Comparison of ENCODE assay signal across 11 cellular contexts in the genomic region with DNA sequence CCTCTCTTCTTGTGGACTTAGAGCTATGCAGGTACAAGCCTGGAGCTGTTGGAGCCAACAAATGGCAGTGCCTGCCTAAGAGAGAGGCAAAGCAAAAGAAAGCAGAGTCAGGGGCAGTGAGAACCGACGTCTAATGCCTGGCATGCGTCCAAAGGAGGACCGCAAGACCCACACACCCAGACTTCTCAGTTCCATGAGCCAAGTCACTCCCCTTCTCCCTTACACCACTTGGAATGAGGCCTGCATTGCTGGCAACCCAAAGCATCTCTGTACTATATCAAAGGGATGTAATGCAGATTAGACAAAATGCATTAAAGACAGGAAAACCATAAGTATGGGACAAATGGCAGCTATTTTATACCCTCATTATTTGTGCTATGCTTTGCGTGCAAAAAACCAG. TPM values are rescaled to one million over a fixed set of nuclear protein-coding genes. Genes with fewer than 3 reads are reported as not detected.
DNase-seq lines count a peak whose midpoint lies in the region; TF ChIP-seq lines count a peak whose summit lies in the region.
"Had no signal": no experiment of that assay in that cellular context is flagged by ENCODE, and none has a peak within 500 bp of the region (broad histone marks: within the 10 kb centered on the region; RNA-seq: fewer than 3 reads in every experiment).

No MANE protein-coding gene starts in this region.

- H3K9me3 ChIP-seq in MM.1S (replicated peaks; ENCODE audit: insufficient read depth, low read length), result no peaks in the 10 kb centered on the region

- H3K27ac Mint-ChIP-seq in osteocyte (ENCODE audit: unreplicated experiment) (peak overlapping the region; percentile 65), CD14-positive monocyte (peak overlapping the region in 2 of 7 donors; percentile 37 to 63)
- H3K27ac Mint-ChIP-seq: activated naive CD8-positive, alpha-beta T cell treated with anti-CD3 and anti-CD28 coated beads, Interleukin-2, amount 10 ng/mL, durations not matched to agents 7 days and 5 days; T-helper 2 cell treated with Interferon-gamma antibody and Interleukin-4, amounts not matched to agents 5 μg/mL and 100 μg/mL, for 36 hours had no signal

- H3K4me1 Mint-ChIP-seq in osteocyte (ENCODE audit: unreplicated experiment) (peaks cover 27% of the 10 kb centered on the region), CD14-positive monocyte (peaks cover 12% of the 10 kb centered on the region)

- H3K27ac ChIP-seq in epithelial cell of prostate, result peak overlapping the region; percentile 22
- no peak overlapping the region for H3K27ac ChIP-seq in MM.1S (ENCODE audit: low read length)

- DNase-seq in DMS79 treated with DMSO at 0.1 percent for 48 hours (lab: John Stamatoyannopoulos, UW) (peak; percentile 86), NCI-H446 treated with DMSO at 0.1 percent for 48 hours (lab: John Stamatoyannopoulos, UW) (peak; percentile 59), epithelial cell of prostate (ENCODE audit: low read depth, low spot score) (no peak), osteocyte (ENCODE audit: extremely low spot score, unreplicated experiment) (no peak), NCI-H1436 (lab: John Stamatoyannopoulos, UW) (no peak), CD14-positive monocyte (ENCODE audit: low spot score) (no peak), MM.1S (no peak)
- DNase-seq in activated CD4-positive, alpha-beta T cell treated with anti-CD3 and anti-CD28 coated beads for 4 hours, result no peak
- DNase-seq: activated naive CD8-positive, alpha-beta T cell treated with anti-CD3 and anti-CD28 coated beads, Interleukin-2, amount 10 ng/mL, durations not matched to agents 7 days and 5 days; NCI-H1417 treated with DMSO at 0.1 percent for 48 hours had no signal

- no peaks in the 10 kb centered on the region for H3K36me3 ChIP-seq in MM.1S (replicated peaks; ENCODE audit: insufficient read depth, low read length)

- H3K9me2 ChIP-seq in MM.1S (replicated peaks; ENCODE audit: insufficient read depth, low read length), result no peaks in the 10 kb centered on the region

- H3K27me3 Mint-ChIP-seq in osteocyte (ENCODE audit: unreplicated experiment) (no peaks in the 10 kb centered on the region), CD14-positive monocyte (ENCODE audit: low read depth in 3 of 3) (no peaks in the 10 kb centered on the region)
- H3K27me3 Mint-ChIP-seq: activated naive CD8-positive, alpha-beta T cell treated with anti-CD3 and anti-CD28 coated beads, Interleukin-2, amount 10 ng/mL, durations not matched to agents 7 days and 5 days had no signal

- H3K36me3 Mint-ChIP-seq in osteocyte (ENCODE audit: unreplicated experiment) (peaks cover 6% of the 10 kb centered on the region), CD14-positive monocyte (peaks cover 11 to 17% of the 10 kb centered on the region in 2 donors)

- no peak overlapping the region for H3K4me3 ChIP-seq in MM.1S (ENCODE audit: low read length)

- no peaks in the 10 kb centered on the region for H3K9me3 Mint-ChIP-seq in osteocyte (ENCODE audit: unreplicated experiment)
- no peaks in the 10 kb centered on the region for H3K9me3 Mint-ChIP-seq in CD14-positive monocyte
- H3K9me3 Mint-ChIP-seq: activated naive CD8-positive, alpha-beta T cell treated with anti-CD3 and anti-CD28 coated beads, Interleukin-2, amount 10 ng/mL, durations not matched to agents 7 days and 5 days; T-helper 2 cell treated with Interferon-gamma antibody and Interleukin-4, amounts not matched to agents 5 μg/mL and 100 μg/mL, for 36 hours had no signal

- H3F3A ChIP-seq in MM.1S (ENCODE audit: insufficient read depth, low read length), result no peaks in the 10 kb centered on the region

- intact Hi-C loops in CD14-positive monocyte (cut with micrococcal nuclease), result no loop called here

- no peaks in the 10 kb centered on the region for H3K27me3 ChIP-seq in MM.1S (replicated peaks; ENCODE audit: insufficient read depth, low read length)

- TF ChIP-seq CTCF in osteocyte (IDR thresholded peaks at IDR 0.05) (no peak), CD14-positive monocyte (IDR thresholded peaks at IDR 0.05) (no peak), MM.1S (IDR thresholded peaks at IDR 0.05; ENCODE audit: low read length) (no peak)

- H3K4me3 Mint-ChIP-seq in osteocyte (ENCODE audit: unreplicated experiment), result no peak overlapping the region
- no peak overlapping the region for H3K4me3 Mint-ChIP-seq in CD14-positive monocyte
- H3K4me3 Mint-ChIP-seq: activated naive CD8-positive, alpha-beta T cell treated with anti-CD3 and anti-CD28 coated beads, Interleukin-2, amount 10 ng/mL, durations not matched to agents 7 days and 5 days; T-helper 2 cell treated with Interferon-gamma antibody and Interleukin-4, amounts not matched to agents 5 μg/mL and 100 μg/mL, for 36 hours had no signal

- H3K4me1 ChIP-seq in MM.1S (ENCODE audit: low read length), result no peaks in the 10 kb centered on the region

- no peaks in the 10 kb centered on the region; the same call in 1 of the 2 replicates for H4K20me1 ChIP-seq in MM.1S (ENCODE audit: insufficient read depth, low read length)

- H2AFZ ChIP-seq in MM.1S (ENCODE audit: low read length), result no peak overlapping the region

- no peak overlapping the region for H3K4me2 ChIP-seq in MM.1S (ENCODE audit: low read depth, low read length)

- peaks cover 48% of the 10 kb centered on the region for H3K79me2 ChIP-seq in MM.1S (ENCODE audit: low read length)

- no peak overlapping the region for H3K9ac ChIP-seq in MM.1S (ENCODE audit: low read length)

RNA-seq across cellular contexts. Expression of gene RNU4ATAC, which starts 49.9 kb away (rescaled TPM):
- not detected in 2 replicates for total RNA-seq in osteocyte
- not detected for polyA plus RNA-seq in CD14-positive monocyte
- total RNA-seq: activated naive CD8-positive, alpha-beta T cell treated with anti-CD3 and anti-CD28 coated beads, Interleukin-2, amount 10 ng/mL, durations not matched to agents 7 days and 5 days had no signal

Comparison
In these comparisons a context has a peak if more than half of its experiments do, and no peak if none do; other contexts are left out.
1. DNase-seq: peak in DMS79 treated with DMSO at 0.1 percent for 48 hours (single experiment) and NCI-H446 treated with DMSO at 0.1 percent for 48 hours (single experiment); none in epithelial cell of prostate (single experiment), osteocyte (single experiment), NCI-H1436 (single experiment), CD14-positive monocyte (single experiment), activated CD4-positive, alpha-beta T cell treated with anti-CD3 and anti-CD28 coated beads for 4 hours (0 of 2) and MM.1S (single experiment).